ENCODE assay signal across 24 cellular contexts in genomic region chr17:32588135-32588534, GRCh38.
A peak's percentile ranks its signal among the peaks of the same experiment; 100 is the strongest.
DNase-seq lines count a peak whose midpoint lies in the region; ATAC-seq, FAIRE-seq and TF ChIP-seq lines count a peak whose summit lies in the region.
"Had no signal": no experiment of that assay in that cellular context is flagged by ENCODE, and none has a peak within 500 bp of the region (broad histone marks: within the 10 kb centered on the region; RNA-seq: fewer than 3 reads in every experiment).

No MANE protein-coding gene starts in this region.

- CTCF ChIA-PET in RWPE1 (lab: Yijun Ruan, JAX) = interaction anchor here (0.8 kb wide), 1 partner anchor 20 kb away, joined by 3 read pairs; no protein-coding TSS in a partner anchor

- DNase-seq in Ammon's horn (ENCODE audit: low spot score) = peak; percentile 22
- DNase-seq in GM19239 (ENCODE audit: insufficient read length, low spot score) = no peak
- DNase-seq in cerebellar cortex (ENCODE audit: low spot score) = peak; percentile 44
- no peak for DNase-seq in left lobe of liver (ENCODE audit: low spot score)
- no peak for DNase-seq in Kasumi-1 (lab: John Stamatoyannopoulos, UW)
- no peak for DNase-seq in RWPE1 (ENCODE audit: low spot score)
- DNase-seq: 8988T; ACHN; AML-193; Caco-2; CD4-positive, CD25-positive, alpha-beta regulatory T cell; CD8-positive, alpha-beta T cell; DMS153; DND-41; GDM1; H9 had no signal

- FAIRE-seq in GM19239 (lab: Jason Lieb, UNC) = peak; percentile 65
- FAIRE-seq: A549, GM12878 had no signal

- peak; percentile 71 for ATAC-seq in left lobe of liver
- ATAC-seq in HG03039 (IDR thresholded peaks at IDR 0.05; ENCODE audit: unreplicated experiment) = no peak
- no peak for ATAC-seq in HG02678 (IDR thresholded peaks at IDR 0.05; ENCODE audit: unreplicated experiment)
- ATAC-seq: A549; CD8-positive, alpha-beta T cell; GM23338; HCT116 had no signal

- H3K27ac ChIP-seq in RWPE1 = no peak overlapping the region
- H3K27ac ChIP-seq: A549, BLaER1, C4-2B had no signal

- POLR2A ChIA-PET in RWPE1 (lab: Yijun Ruan, JAX; ENCODE audit: low non-redundant PET) = no interaction called here

- TF ChIP-seq CTCF in RWPE1 (conservative IDR thresholded peaks at IDR 0.05; ENCODE audit: low read depth) = no peak

Comparison
In these comparisons a context has a peak if more than half of its experiments do, and no peak if none do; other contexts are left out.
1. DNase-seq: peak in Ammon's horn (single experiment) and cerebellar cortex (single experiment); none in GM19239 (single experiment), left lobe of liver (single experiment), Kasumi-1 (0 of 2) and RWPE1 (single experiment).